Comparison of ENCODE assay signal across 18 cellular contexts in the genomic region with DNA sequence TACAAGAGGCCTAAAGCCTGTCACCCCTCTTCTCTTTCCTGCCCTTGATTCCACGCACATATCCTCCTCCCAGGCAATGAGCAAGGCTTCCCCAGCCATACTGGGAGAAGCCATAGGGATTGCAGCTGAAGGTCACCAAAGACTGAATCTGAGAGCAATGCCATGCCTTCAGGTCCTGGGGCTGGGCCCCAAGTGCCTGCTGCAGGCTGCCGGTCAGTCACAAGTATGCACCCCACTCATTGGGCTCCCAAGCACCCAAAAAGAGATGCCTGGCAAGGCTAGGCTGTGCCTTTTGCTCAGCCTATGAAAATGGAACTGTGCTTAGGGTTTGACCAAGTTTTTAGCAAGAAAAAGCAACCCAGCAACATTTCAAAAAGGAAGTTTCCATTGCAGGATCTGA.
A peak's percentile ranks its signal among the peaks of the same experiment; 100 is the strongest.
DNase-seq lines count a peak whose midpoint lies in the region; ATAC-seq and TF ChIP-seq lines count a peak whose summit lies in the region.
"Had no signal": no experiment of that assay in that cellular context is flagged by ENCODE, and none has a peak within 500 bp of the region (broad histone marks: within the 10 kb centered on the region; RNA-seq: fewer than 3 reads in every experiment).

No MANE protein-coding gene starts in this region.

- TF ChIP-seq EP300 in esophagus muscularis mucosa (IDR thresholded peaks at IDR 0.05): no peak

- no peak for ATAC-seq in HG03095 (IDR thresholded peaks at IDR 0.05; ENCODE audit: unreplicated experiment)

- no peak overlapping the region for H3K27ac Mint-ChIP-seq in osteocyte (ENCODE audit: unreplicated experiment)
- H3K27ac Mint-ChIP-seq: CD4-positive, CD25-positive, alpha-beta regulatory T cell; CD8-positive, alpha-beta memory T cell had no signal

- peak; percentile 24 for DNase-seq in esophagus muscularis mucosa (ENCODE audit: extremely low spot score)
- peak; percentile 75 for DNase-seq in osteocyte (ENCODE audit: extremely low spot score, unreplicated experiment)
- DNase-seq in testis: no peak
- DNase-seq in COLO668 (lab: John Stamatoyannopoulos, UW; ENCODE audit: unreplicated experiment): no peak
- DNase-seq: 8988T; ACHN; BE2C; C1 segment of cervical spinal cord; Caco-2; Calu3; CD4-positive, alpha-beta memory T cell; CD4-positive, CD25-positive, alpha-beta regulatory T cell; CD8-positive, alpha-beta memory T cell; DMS79 treated with DMSO at 0.1 percent for 48 hours; GF-D8 had no signal

- H3K4me1 ChIP-seq in esophagus muscularis mucosa (peaks cover 0 to 5% (median 0%) of the 10 kb centered on the region in 4 donors), testis (no peaks in the 10 kb centered on the region)
- H3K4me1 ChIP-seq: BE2C, BLaER1, Caco-2 had no signal

- H3K27me3 Mint-ChIP-seq in osteocyte (ENCODE audit: unreplicated experiment): no peaks in the 10 kb centered on the region
- H3K27me3 Mint-ChIP-seq: CD4-positive, CD25-positive, alpha-beta regulatory T cell had no signal

- H3K9me3 Mint-ChIP-seq in osteocyte (ENCODE audit: unreplicated experiment): peaks cover 3% of the 10 kb centered on the region
- H3K9me3 Mint-ChIP-seq: CD14-positive monocyte; CD8-positive, alpha-beta memory T cell had no signal

- H3K9me3 ChIP-seq in esophagus muscularis mucosa: no peaks in the 10 kb centered on the region
- no peaks in the 10 kb centered on the region for H3K9me3 ChIP-seq in testis
- H3K9me3 ChIP-seq: BE2C, BLaER1, Caco-2 had no signal

- H3K4me3 ChIP-seq in esophagus muscularis mucosa (no peak overlapping the region), testis (no peak overlapping the region)
- H3K4me3 ChIP-seq: BLaER1 had no signal

- H3K4me3 Mint-ChIP-seq in osteocyte (ENCODE audit: unreplicated experiment): no peak overlapping the region
- H3K4me3 Mint-ChIP-seq: CD14-positive monocyte; CD4-positive, alpha-beta memory T cell; CD4-positive, CD25-positive, alpha-beta regulatory T cell; CD8-positive, alpha-beta memory T cell had no signal

- TF ChIP-seq CTCF in esophagus muscularis mucosa (IDR thresholded peaks at IDR 0.05) (no peak), osteocyte (IDR thresholded peaks at IDR 0.05) (no peak), testis (IDR thresholded peaks at IDR 0.05) (no peak)

- H3K27me3 ChIP-seq in esophagus muscularis mucosa (no peaks in the 10 kb centered on the region), testis (no peaks in the 10 kb centered on the region)
- H3K27me3 ChIP-seq: BE2C, BLaER1 had no signal

- H3K36me3 ChIP-seq in esophagus muscularis mucosa (no peaks in the 10 kb centered on the region), testis (ENCODE audit: low read depth, missing control alignments) (no peaks in the 10 kb centered on the region)
- H3K36me3 ChIP-seq: BE2C, BLaER1 had no signal

- H3K27ac ChIP-seq in esophagus muscularis mucosa (replicated peaks in 1 of 4): no peak overlapping the region
- no peak overlapping the region for H3K27ac ChIP-seq in testis
- H3K27ac ChIP-seq: BLaER1 had no signal

- TF ChIP-seq POLR2A in esophagus muscularis mucosa (IDR thresholded peaks at IDR 0.05; ENCODE audit: low read depth) (no peak), testis (IDR thresholded peaks at IDR 0.05) (no peak)

- WGBS in esophagus muscularis mucosa: 80% methylated on average over 1 of the region's 2 CpGs
- 80% methylated on average over 2 of the region's 2 CpGs; no CpG with 5 or more reads in 1 of the 2 donors for WGBS in testis, 2 donors

- intact Hi-C loops in esophagus muscularis mucosa (cut with DNase I) (no loop called here), testis (cut with DNase I; ENCODE audit: low total_unique reads) (no loop called here)

- H3K36me3 Mint-ChIP-seq in osteocyte (ENCODE audit: unreplicated experiment): no peaks in the 10 kb centered on the region
- H3K36me3 Mint-ChIP-seq: CD14-positive monocyte; CD4-positive, alpha-beta memory T cell; CD4-positive, CD25-positive, alpha-beta regulatory T cell; CD8-positive, alpha-beta memory T cell had no signal

- peaks cover 19% of the 10 kb centered on the region for H3K4me1 Mint-ChIP-seq in osteocyte (ENCODE audit: unreplicated experiment)
- H3K4me1 Mint-ChIP-seq: CD14-positive monocyte; CD4-positive, alpha-beta memory T cell; CD4-positive, CD25-positive, alpha-beta regulatory T cell; CD8-positive, alpha-beta memory T cell had no signal

Comparison
In these comparisons a context has a peak if more than half of its experiments do, and no peak if none do; other contexts are left out.
1. DNase-seq: peak in esophagus muscularis mucosa (single experiment) and osteocyte (single experiment); none in testis (single experiment) and COLO668 (single experiment).